ENCODE assay signal across 8 cellular contexts in the genomic region with DNA sequence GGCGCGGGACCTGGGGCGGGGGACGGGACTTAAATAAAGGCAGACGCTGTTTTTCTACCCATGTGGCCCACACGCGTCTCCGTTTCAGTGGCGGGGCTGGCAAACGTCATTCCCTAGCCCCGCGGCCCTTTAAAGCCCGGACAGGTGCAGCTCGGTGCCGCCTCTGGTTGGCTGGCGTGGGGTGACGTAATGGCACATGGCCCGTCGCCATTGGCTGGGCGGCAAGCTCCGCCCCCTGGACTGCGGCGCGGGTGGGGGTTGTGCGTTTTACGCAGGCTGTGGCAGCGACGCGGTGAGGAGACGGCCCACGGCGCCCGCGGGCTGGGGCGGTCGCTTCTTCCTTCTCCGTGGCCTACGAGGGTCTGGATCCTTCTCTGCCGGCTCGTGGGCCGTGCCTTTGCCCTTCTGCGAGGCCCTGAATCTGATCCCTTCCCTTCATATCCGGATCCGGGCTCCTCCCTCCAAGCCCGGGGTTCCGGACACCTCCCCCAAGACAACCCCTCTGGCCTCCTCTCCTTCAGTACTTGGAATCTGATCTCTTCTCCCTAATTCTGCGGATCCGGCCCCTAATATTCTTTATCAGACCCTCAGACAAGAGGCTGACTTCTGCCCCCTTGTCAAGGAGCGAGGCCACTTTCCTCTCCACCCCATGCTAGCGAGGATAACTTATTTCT. TPM values are rescaled to one million over a fixed set of nuclear protein-coding genes. Genes with fewer than 3 reads are reported as not detected.
DNase-seq lines count a peak whose midpoint lies in the region; ATAC-seq and TF ChIP-seq lines count a peak whose summit lies in the region.

A gene with protein sequence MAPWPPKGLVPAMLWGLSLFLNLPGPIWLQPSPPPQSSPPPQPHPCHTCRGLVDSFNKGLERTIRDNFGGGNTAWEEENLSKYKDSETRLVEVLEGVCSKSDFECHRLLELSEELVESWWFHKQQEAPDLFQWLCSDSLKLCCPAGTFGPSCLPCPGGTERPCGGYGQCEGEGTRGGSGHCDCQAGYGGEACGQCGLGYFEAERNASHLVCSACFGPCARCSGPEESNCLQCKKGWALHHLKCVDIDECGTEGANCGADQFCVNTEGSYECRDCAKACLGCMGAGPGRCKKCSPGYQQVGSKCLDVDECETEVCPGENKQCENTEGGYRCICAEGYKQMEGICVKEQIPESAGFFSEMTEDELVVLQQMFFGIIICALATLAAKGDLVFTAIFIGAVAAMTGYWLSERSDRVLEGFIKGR (plus strand): TSS at position 274 of the 674 bp plus-strand sequence. CDS start 605 bp downstream, outside the sequence.

- no peaks in the 10 kb centered on the region for H3K27me3 Mint-ChIP-seq in activated T-helper 2 cell treated with anti-CD3 and anti-CD28 coated beads, Interferon-gamma antibody, Interleukin-2, Interleukin-4, amounts not matched to agents 10 μg/mL and 5 μg/mL and 100 μg/mL, durations not matched to agents 14 hours and 24 hours and 36 hours (ENCODE audit: low read depth)
- H3K27me3 Mint-ChIP-seq in natural killer cell treated with Interleukin-12 subunit alpha and Interleukin-12 subunit beta and Interleukin-15 and Interleukin-18, amount 100 ng/mL, for 72 hours, result no peaks in the 10 kb centered on the region

- H3K9me3 ChIP-seq in DOHH2 (ENCODE audit: control insufficient read depth, insufficient read depth, low read length), result no peaks in the 10 kb centered on the region

- peak within 1 kb of the TSS; percentile 54 for H3K27ac ChIP-seq in DOHH2 (ENCODE audit: low read depth, low read length)

- peak; percentile 87 for ATAC-seq in GM21825 (IDR thresholded peaks at IDR 0.05; ENCODE audit: unreplicated experiment)
- peak; percentile 90 to 93 for ATAC-seq in natural killer cell treated with Interleukin-12 subunit alpha and Interleukin-12 subunit beta and Interleukin-15 and Interleukin-18, amount 100 ng/mL, for 72 hours

- peak within 1 kb of the TSS; percentile 82 for H3K4me3 ChIP-seq in DOHH2 (ENCODE audit: low read length)

- peaks cover 27% of the 10 kb centered on the region for H3K36me3 ChIP-seq in DOHH2 (ENCODE audit: control insufficient read depth, low read length)

- peaks cover 23% of the 10 kb centered on the region for H3K36me3 Mint-ChIP-seq in activated T-helper 2 cell treated with anti-CD3 and anti-CD28 coated beads, Interferon-gamma antibody, Interleukin-2, Interleukin-4, amounts not matched to agents 10 μg/mL and 5 μg/mL and 100 μg/mL, durations not matched to agents 14 hours and 24 hours and 36 hours (ENCODE audit: low read depth)
- H3K36me3 Mint-ChIP-seq in natural killer cell treated with Interleukin-12 subunit alpha and Interleukin-12 subunit beta and Interleukin-15 and Interleukin-18, amount 100 ng/mL, for 72 hours, result peaks cover 4% of the 10 kb centered on the region

- no peaks in the 10 kb centered on the region for H4K20me1 ChIP-seq in DOHH2 (ENCODE audit: control insufficient read depth, insufficient read depth, low read depth, low read length)

- no peak for TF ChIP-seq CTCF in DOHH2 (IDR thresholded peaks at IDR 0.05; ENCODE audit: low read depth, low read length, poor library complexity, severe bottlenecking)

- DNase-seq in LHCN-M2 (ENCODE audit: low read depth) (peak; percentile 84), fibroblast of peridontal ligament (ENCODE audit: extremely low read depth) (peak; percentile 84)
- DNase-seq in activated T-helper 2 cell treated with anti-CD3 and anti-CD28 coated beads, Interferon-gamma antibody, Interleukin-2, Interleukin-4, amounts not matched to agents 10 μg/mL and 5 μg/mL and 100 μg/mL, durations not matched to agents 14 hours and 24 hours and 36 hours (ENCODE audit: low spot score), result peak; percentile 96
- DNase-seq in natural killer cell treated with Interleukin-12 subunit alpha and Interleukin-12 subunit beta and Interleukin-15 and Interleukin-18, amount 100 ng/mL, for 72 hours (ENCODE audit: low spot score), result peak; percentile 98
- DNase-seq in stimulated activated naive CD4-positive, alpha-beta T cell treated with Interleukin-2 at 50 U/mL for 16 hours (lab: John Stamatoyannopoulos, UW), result peak; percentile 96

- H3K79me2 ChIP-seq in DOHH2 (ENCODE audit: control insufficient read depth, low read length), result peaks cover 22% of the 10 kb centered on the region

- H3K9me3 Mint-ChIP-seq in activated T-helper 2 cell treated with anti-CD3 and anti-CD28 coated beads, Interferon-gamma antibody, Interleukin-2, Interleukin-4, amounts not matched to agents 10 μg/mL and 5 μg/mL and 100 μg/mL, durations not matched to agents 14 hours and 24 hours and 36 hours, result no peaks in the 10 kb centered on the region
- H3K9me3 Mint-ChIP-seq in natural killer cell treated with Interleukin-12 subunit alpha and Interleukin-12 subunit beta and Interleukin-15 and Interleukin-18, amount 100 ng/mL, for 72 hours, result no peaks in the 10 kb centered on the region

- H3K4me1 Mint-ChIP-seq in activated T-helper 2 cell treated with anti-CD3 and anti-CD28 coated beads, Interferon-gamma antibody, Interleukin-2, Interleukin-4, amounts not matched to agents 10 μg/mL and 5 μg/mL and 100 μg/mL, durations not matched to agents 14 hours and 24 hours and 36 hours (ENCODE audit: low read depth), result peaks cover 29% of the 10 kb centered on the region
- peaks cover 34 to 37% of the 10 kb centered on the region in 2 donors for H3K4me1 Mint-ChIP-seq in natural killer cell treated with Interleukin-12 subunit alpha and Interleukin-12 subunit beta and Interleukin-15 and Interleukin-18, amount 100 ng/mL, for 72 hours (ENCODE audit: low read depth in 2 of 2)

- peaks cover 36% of the 10 kb centered on the region for H3K4me1 ChIP-seq in DOHH2 (ENCODE audit: control insufficient read depth, low read length)

- H3K27me3 ChIP-seq in DOHH2 (ENCODE audit: control insufficient read depth, low read length), result no peaks in the 10 kb centered on the region

- peak; percentile 85 for TF ChIP-seq POLR2A in Raji (IDR thresholded peaks at IDR 0.05; ENCODE audit: insufficient read depth, low read depth, low read length)

- no peaks in the 10 kb centered on the region for H3K9me2 ChIP-seq in DOHH2 (replicated peaks; ENCODE audit: control insufficient read depth, low read length)

- peak within 1 kb of the TSS; percentile 98 for H3K4me3 Mint-ChIP-seq in activated T-helper 2 cell treated with anti-CD3 and anti-CD28 coated beads, Interferon-gamma antibody, Interleukin-2, Interleukin-4, amounts not matched to agents 10 μg/mL and 5 μg/mL and 100 μg/mL, durations not matched to agents 14 hours and 24 hours and 36 hours (ENCODE audit: low read depth)
- peak within 1 kb of the TSS; percentile 99 for H3K4me3 Mint-ChIP-seq in natural killer cell treated with Interleukin-12 subunit alpha and Interleukin-12 subunit beta and Interleukin-15 and Interleukin-18, amount 100 ng/mL, for 72 hours

- peak within 1 kb of the TSS; percentile 90 for H3K27ac Mint-ChIP-seq in activated T-helper 2 cell treated with anti-CD3 and anti-CD28 coated beads, Interferon-gamma antibody, Interleukin-2, Interleukin-4, amounts not matched to agents 10 μg/mL and 5 μg/mL and 100 μg/mL, durations not matched to agents 14 hours and 24 hours and 36 hours
- peak within 1 kb of the TSS; percentile 98 to 99 for H3K27ac Mint-ChIP-seq in natural killer cell treated with Interleukin-12 subunit alpha and Interleukin-12 subunit beta and Interleukin-15 and Interleukin-18, amount 100 ng/mL, for 72 hours

- intact Hi-C loops in activated T-helper 2 cell treated with anti-CD3 and anti-CD28 coated beads, Interferon-gamma antibody, Interleukin-2, Interleukin-4, amounts not matched to agents 10 μg/mL and 5 μg/mL and 100 μg/mL, durations not matched to agents 14 hours and 24 hours and 36 hours (cut with micrococcal nuclease), result loop anchor here (1.0 to 10.0 kb wide), 11 partner anchors 13 to 389 kb away; partner anchors contain the start of genes ARPC4, BRPF1, EMC3 and FANCD2

- no peaks in the 10 kb centered on the region; the same call in 1 of the 2 replicates for H3F3A ChIP-seq in DOHH2 (ENCODE audit: control insufficient read depth, insufficient read depth)

- peak within 1 kb of the TSS; percentile 91 for H3K4me2 ChIP-seq in DOHH2 (ENCODE audit: low read length)

RNA-seq across cellular contexts. Expression of the gene that starts here (rescaled TPM):
- total RNA-seq in LHCN-M2 (2014; rRNA removed), result 9.9 and 10.4 TPM in 2 replicates
- polyA plus RNA-seq in LHCN-M2 (2012), result 8.1 TPM
- 22.9 and 24.0 TPM in 2 replicates for total RNA-seq in activated T-helper 2 cell treated with anti-CD3 and anti-CD28 coated beads, Interferon-gamma antibody, Interleukin-2, Interleukin-4, amounts not matched to agents 10 μg/mL and 5 μg/mL and 100 μg/mL, durations not matched to agents 14 hours and 24 hours and 36 hours
- 10 to 100 TPM; 22.8 to 29.7 TPM for total RNA-seq in natural killer cell treated with Interleukin-12 subunit alpha and Interleukin-12 subunit beta and Interleukin-15 and Interleukin-18, amount 100 ng/mL, for 72 hours

Comparison
In these comparisons a context has a peak if more than half of its experiments do, and no peak if none do; other contexts are left out.
1. Peak in every context shown above with its lines: DNase-seq, ATAC-seq, H3K4me3 ChIP-seq and H3K27ac ChIP-seq.